Comparison of ENCODE assay signal across 8 cellular contexts in the genomic region with DNA sequence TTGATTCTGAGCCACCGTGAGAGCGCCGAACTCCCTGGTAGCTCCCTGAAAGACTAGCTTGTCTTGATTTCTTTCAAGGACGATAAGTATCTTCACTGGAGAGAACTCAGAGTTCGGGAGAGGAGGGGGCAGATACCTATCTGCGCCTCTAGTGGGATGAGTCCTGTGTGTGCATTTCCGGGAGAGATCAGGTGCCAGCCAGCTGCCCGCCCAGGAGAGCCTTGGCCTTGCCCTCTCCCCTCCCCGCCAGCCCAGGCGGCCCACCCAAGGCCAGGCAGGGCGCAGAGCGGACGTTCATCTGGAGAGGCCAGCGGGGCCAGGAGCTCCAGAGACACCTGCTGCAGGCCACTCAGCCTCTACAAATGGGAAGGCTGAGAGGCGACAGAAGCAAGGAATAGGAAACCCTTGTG. TPM values are rescaled to one million over a fixed set of nuclear protein-coding genes. Genes with fewer than 3 reads are reported as not detected.
DNase-seq lines count a peak whose midpoint lies in the region; ATAC-seq, FAIRE-seq and TF ChIP-seq lines count a peak whose summit lies in the region.

No MANE protein-coding gene starts in this region.

- H3K4me3 Mint-ChIP-seq in endodermal cell (peak overlapping the region; percentile 67), nephron (peak overlapping the region; percentile 68 to 85 (median 77))

- 3 to 24% methylated on average over 5 to 15 of the region's 15 CpGs for WGBS in endodermal cell (ENCODE audit: insufficient coverage in 1 of 2, insufficient read length in 1 of 2), 2 experiments

- no peak for FAIRE-seq in RCC 7860 (lab: Jason Lieb, UNC)

- peaks cover 18% of the 10 kb centered on the region for H3K27me3 Mint-ChIP-seq in endodermal cell (ENCODE audit: insufficient read depth)
- peaks cover 52% of the 10 kb centered on the region for H3K27me3 Mint-ChIP-seq in nephron (ENCODE audit: low read depth)

- ATAC-seq in HG02763 (IDR thresholded peaks at IDR 0.05; ENCODE audit: unreplicated experiment) (no peak), HG02852 (IDR thresholded peaks at IDR 0.05; ENCODE audit: unreplicated experiment) (no peak)

- DNase-seq in DMS79 treated with DMSO at 0.1 percent for 48 hours (lab: John Stamatoyannopoulos, UW) (peak; percentile 89), NCI-H748 (lab: John Stamatoyannopoulos, UW; ENCODE audit: unreplicated experiment) (peak; percentile 63), endodermal cell (peak; percentile 84), RCC 7860 (ENCODE audit: low spot score) (no peak), NCI-H1092 treated with DMSO at 0.1 percent for 48 hours (lab: John Stamatoyannopoulos, UW) (no peak)

- H3K4me1 Mint-ChIP-seq in endodermal cell (peaks cover 46% of the 10 kb centered on the region), nephron (peaks cover 64% of the 10 kb centered on the region)

- TF ChIP-seq CTCF in endodermal cell (conservative IDR thresholded peaks at IDR 0.05) (peak; percentile 43), nephron (IDR thresholded peaks at IDR 0.05; ENCODE audit: unreplicated experiment in 3 of 3) (no peak)

- H3K36me3 ChIP-seq in endodermal cell (ENCODE audit: control insufficient read depth, insufficient read depth, low read length) = no peaks in the 10 kb centered on the region

- H3K9me3 Mint-ChIP-seq in endodermal cell (no peaks in the 10 kb centered on the region), nephron (no peaks in the 10 kb centered on the region)

- H3K4me1 ChIP-seq in endodermal cell (ENCODE audit: control insufficient read depth, insufficient read depth, low read length) = no peaks in the 10 kb centered on the region

- H3K4me3 ChIP-seq in endodermal cell (ENCODE audit: low read length) = peak overlapping the region; percentile 83

- peaks cover 43% of the 10 kb centered on the region for H3K27me3 ChIP-seq in endodermal cell (ENCODE audit: control insufficient read depth, insufficient read depth, low read length, poor library complexity, severe bottlenecking)

- no peaks in the 10 kb centered on the region for H3K36me3 Mint-ChIP-seq in endodermal cell (ENCODE audit: low read depth)
- H3K36me3 Mint-ChIP-seq in nephron (ENCODE audit: low read depth) = no peaks in the 10 kb centered on the region

- H3K9me3 ChIP-seq in endodermal cell (ENCODE audit: control insufficient read depth, low read length) = no peaks in the 10 kb centered on the region

- no peak overlapping the region for H3K27ac ChIP-seq in endodermal cell (ENCODE audit: low read depth, low read length)

- no peak overlapping the region for H3K9ac ChIP-seq in endodermal cell (ENCODE audit: extremely low read depth, low read length, poor library complexity, severe bottlenecking)

- no peak overlapping the region for H3K27ac Mint-ChIP-seq in endodermal cell
- peak overlapping the region in 2 of 3 experiments; percentile 19 to 69 for H3K27ac Mint-ChIP-seq in nephron

RNA-seq across cellular contexts. Expression of gene CD9, which starts 1.0 kb away (rescaled TPM):
- 10 to 100 TPM; 33.5 to 99.1 TPM for total RNA-seq in endodermal cell
- polyA plus RNA-seq in endodermal cell (2013, experiment 1 of 2) = 26.5 TPM
- 22.0 TPM for polyA plus RNA-seq in endodermal cell (2013, experiment 2 of 2)

Comparison
In these comparisons a context has a peak if more than half of its experiments do, and no peak if none do; other contexts are left out.
1. DNase-seq: peak in DMS79 treated with DMSO at 0.1 percent for 48 hours (single experiment), NCI-H748 (single experiment) and endodermal cell (single experiment); none in RCC 7860 (single experiment) and NCI-H1092 treated with DMSO at 0.1 percent for 48 hours (single experiment).